In the genomic region with DNA sequence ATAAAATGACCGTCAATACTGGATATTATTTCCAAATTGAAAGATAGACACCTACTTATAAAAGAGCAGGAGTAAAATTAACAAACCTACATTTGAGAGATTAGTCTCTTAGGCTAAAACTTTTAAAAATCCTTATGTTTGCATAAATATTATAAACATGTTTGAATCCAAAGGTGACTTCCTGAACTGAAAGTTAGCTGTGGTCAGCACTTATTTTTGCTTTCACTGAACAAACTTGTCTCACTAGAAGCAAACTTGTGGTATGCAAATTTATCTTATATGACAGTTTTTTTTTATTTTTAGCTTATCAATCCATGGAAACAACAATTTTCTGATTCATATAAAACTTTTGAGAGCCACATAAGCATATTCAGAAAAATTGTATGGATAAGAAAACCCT, we compare ENCODE assay signal across 19 cellular contexts.
DNase-seq lines count a peak whose midpoint lies in the region; ATAC-seq, FAIRE-seq and TF ChIP-seq lines count a peak whose summit lies in the region.
"Had no signal": no experiment of that assay in that cellular context is flagged by ENCODE, and none has a peak within 500 bp of the region (broad histone marks: within the 10 kb centered on the region; RNA-seq: fewer than 3 reads in every experiment).

No MANE protein-coding gene starts in this region.

- H3K9ac ChIP-seq in IMR-90 (ENCODE audit: low read depth, low read length): no peak overlapping the region
- H3K9ac ChIP-seq: BLaER1 treated with 17β-estradiol and CSF1 and Interleukin-3, amounts not matched to agents 10 nM and 100 nM had no signal

- H3K4me1 ChIP-seq in A549 (no peaks in the 10 kb centered on the region), IMR-90 (ENCODE audit: control insufficient read depth, insufficient read depth, low read length) (no peaks in the 10 kb centered on the region)
- H3K4me1 ChIP-seq: Caco-2 had no signal

- H3K27ac ChIP-seq in A549: no peak overlapping the region
- no peak overlapping the region for H3K27ac ChIP-seq in IMR-90 (ENCODE audit: insufficient read depth, low read length)
- H3K27ac ChIP-seq: BLaER1 treated with 17β-estradiol and CSF1 and Interleukin-3, amounts not matched to agents 10 nM and 100 nM; C4-2B had no signal

- H3K23ac ChIP-seq in IMR-90 (ENCODE audit: low read depth, low read length): no peak overlapping the region

- ATAC-seq in A549 (no peak), IMR-90 (ENCODE audit: low read depth) (no peak)
- ATAC-seq: CD8-positive, alpha-beta T cell had no signal

- H3K9me1 ChIP-seq in IMR-90 (ENCODE audit: insufficient read depth, low read length): no peaks in the 10 kb centered on the region

- no peaks in the 10 kb centered on the region for H4K20me1 ChIP-seq in IMR-90 (ENCODE audit: insufficient read depth, low read length)
- H4K20me1 ChIP-seq: BLaER1 treated with 17β-estradiol and CSF1 and Interleukin-3, amounts not matched to agents 10 nM and 100 nM had no signal

- TF ChIP-seq CTCF in A549 (IDR thresholded peaks at IDR 0.05) (no peak), IMR-90 (conservative IDR thresholded peaks at IDR 0.05; ENCODE audit: low read depth, low read length) (no peak), type B pancreatic cell (conservative IDR thresholded peaks at IDR 0.05) (no peak)

- H3K4me1 Mint-ChIP-seq in type B pancreatic cell (ENCODE audit: unreplicated experiment): no peaks in the 10 kb centered on the region
- H3K4me1 Mint-ChIP-seq: B cell had no signal

- no peak for TF ChIP-seq RAD21 in A549 (conservative IDR thresholded peaks at IDR 0.05 in 1 of 2, IDR thresholded peaks at IDR 0.05 in 1 of 2)
- TF ChIP-seq RAD21 in IMR-90 (IDR thresholded peaks at IDR 0.05; ENCODE audit: low read length): no peak

- no peak for DNase-seq in A549 (ENCODE audit: low read depth in 1 of 2, low spot score in 1 of 2)
- no peak for DNase-seq in IMR-90
- no peak for DNase-seq in type B pancreatic cell (ENCODE audit: extremely low spot score, unreplicated experiment)
- no peak for DNase-seq in hippocampal formation (lab: John Stamatoyannopoulos, UW)
- no peak for DNase-seq in T-helper 2 cell
- DNase-seq: 8988T; AML-193; Caco-2; Calu3; CD4-positive, alpha-beta T cell; CD8-positive, alpha-beta T cell; DMS79 treated with DMSO at 0.1 percent for 48 hours; GF-D8 had no signal

- WGBS in A549 (ENCODE audit: missing lambda C conversion rate): 44% methylated on average over 1 of the region's 1 CpG
- no CpG with 5 or more reads among the region's 1 CpG for WGBS in IMR-90 (ENCODE audit: extremely low coverage in 2 of 2, insufficient read length in 1 of 2), 2 experiments

- in situ Hi-C loops in IMR-90 (cut with MboI; ENCODE audit: low sequenced_read_pairs): no loop called here

- no peak overlapping the region for H2AK9ac ChIP-seq in IMR-90 (replicated peaks; ENCODE audit: low read depth, low read length, poor library complexity)

- intact Hi-C loops in IMR-90 (cut with micrococcal nuclease): no loop called here

- CTCF ChIA-PET in A549 (lab: Yijun Ruan, JAX) (interaction anchor here (0.6 kb wide), 1 partner anchor 46 kb away, joined by 4 read pairs; no protein-coding TSS in a partner anchor), IMR-90 (lab: Yijun Ruan, JAX) (no interaction called here)

- H3K56ac ChIP-seq in IMR-90 (ENCODE audit: extremely low read depth, insufficient read depth, low read length): no peak overlapping the region

- H3K79me1 ChIP-seq in IMR-90 (ENCODE audit: low read depth in 1 of 2, low read length in 2 of 2): no peaks in the 10 kb centered on the region

- no peaks in the 10 kb centered on the region for H3K36me3 ChIP-seq in IMR-90 (ENCODE audit: control insufficient read depth, insufficient read depth, low read length)
- H3K36me3 ChIP-seq: BLaER1 treated with 17β-estradiol and CSF1 and Interleukin-3, amounts not matched to agents 10 nM and 100 nM had no signal

- H3K14ac ChIP-seq in IMR-90 (replicated peaks; ENCODE audit: low read depth, low read length): no peak overlapping the region

- H3K9me3 ChIP-seq in A549: no peaks in the 10 kb centered on the region
- H3K9me3 ChIP-seq in IMR-90 (ENCODE audit: control insufficient read depth, insufficient read depth, low read length): peaks cover 2% of the 10 kb centered on the region; the same call in 1 of the 2 replicates
- H3K9me3 ChIP-seq: BLaER1 treated with 17β-estradiol and CSF1 and Interleukin-3, amounts not matched to agents 10 nM and 100 nM; Caco-2 had no signal

- H3K4me3 ChIP-seq in A549 (no peak overlapping the region), IMR-90 (ENCODE audit: insufficient read depth, low read depth, low read length) (no peak overlapping the region)
- H3K4me3 ChIP-seq: BLaER1 treated with 17β-estradiol and CSF1 and Interleukin-3, amounts not matched to agents 10 nM and 100 nM had no signal

- H3K4me2 ChIP-seq in A549 (no peak overlapping the region), IMR-90 (ENCODE audit: low read depth, low read length) (no peak overlapping the region)
- H3K4me2 ChIP-seq: BLaER1 treated with 17β-estradiol and CSF1 and Interleukin-3, amounts not matched to agents 10 nM and 100 nM had no signal

- FAIRE-seq in A549 (lab: Jason Lieb, UNC): no peak
- FAIRE-seq: D721Med, GM12891, GM19239 had no signal

- no peak overlapping the region for H3K18ac ChIP-seq in IMR-90 (ENCODE audit: low read depth, low read length)

- no peak overlapping the region for H4K8ac ChIP-seq in IMR-90 (ENCODE audit: low read depth in 2 of 2, low read length in 2 of 2)

- TF ChIP-seq POLR2A in A549 (IDR thresholded peaks at IDR 0.05; ENCODE audit: low read length) (no peak), IMR-90 (IDR thresholded peaks at IDR 0.05; ENCODE audit: low read depth, low read length) (no peak)

- POLR2A ChIA-PET in A549 (lab: Yijun Ruan, JAX): no interaction called here
- POLR2A ChIA-PET in IMR-90 (lab: Charles Lee; ENCODE audit: unreplicated experiment): no interaction called here

- no peak overlapping the region for H2AK5ac ChIP-seq in IMR-90 (ENCODE audit: low read depth, low read length)

- no peak overlapping the region for H4K5ac ChIP-seq in IMR-90 (ENCODE audit: low read depth, low read length)

- H3K4me3 Mint-ChIP-seq in type B pancreatic cell: no peak overlapping the region
- H3K4me3 Mint-ChIP-seq: B cell; CD4-positive, alpha-beta T cell; CD8-positive, alpha-beta T cell had no signal

- no peak for TF ChIP-seq EP300 in A549 (IDR thresholded peaks at IDR 0.05)

- no TSS peak for BruUV-seq in IMR-90 (replicated peaks; lab: Mats Ljungman, UMichigan)

- peak overlapping the region; percentile 46 for H3K27ac Mint-ChIP-seq in type B pancreatic cell
- H3K27ac Mint-ChIP-seq: B cell; CD4-positive, alpha-beta T cell; CD8-positive, alpha-beta T cell had no signal

- H3K36me3 Mint-ChIP-seq in type B pancreatic cell: no peaks in the 10 kb centered on the region
- H3K36me3 Mint-ChIP-seq: CD8-positive, alpha-beta T cell had no signal

- no peaks in the 10 kb centered on the region for H3K27me3 ChIP-seq in IMR-90 (ENCODE audit: control insufficient read depth, insufficient read depth, low read length)
- H3K27me3 ChIP-seq: BLaER1 treated with 17β-estradiol and CSF1 and Interleukin-3, amounts not matched to agents 10 nM and 100 nM had no signal

- no peaks in the 10 kb centered on the region for H3K9me3 Mint-ChIP-seq in type B pancreatic cell

- H4K91ac ChIP-seq in IMR-90 (ENCODE audit: insufficient read depth, low read depth, low read length): no peak overlapping the region

- no peak overlapping the region for H2BK20ac ChIP-seq in IMR-90 (ENCODE audit: low read depth, low read length)

- no peak overlapping the region for H2AFZ ChIP-seq in IMR-90 (replicated peaks; ENCODE audit: low read length, poor library complexity)

- no peak overlapping the region for H2BK15ac ChIP-seq in IMR-90 (ENCODE audit: low read depth, low read length)

- H3K27me3 Mint-ChIP-seq in type B pancreatic cell: no peaks in the 10 kb centered on the region
- H3K27me3 Mint-ChIP-seq: B cell; CD4-positive, alpha-beta T cell had no signal

- no peak overlapping the region for H2BK120ac ChIP-seq in IMR-90 (ENCODE audit: low read depth, low read length)

- H3K4ac ChIP-seq in IMR-90 (ENCODE audit: low read depth, low read length): no peak overlapping the region

- H2BK5ac ChIP-seq in IMR-90 (ENCODE audit: low read depth, low read length, poor library complexity, severe bottlenecking): no peak overlapping the region

- dilution Hi-C loops in IMR-90 (cut with HindIII; ENCODE audit: low sequenced_read_pairs, unreplicated experiment): no loop called here

TF ChIP-seq in A549, 52 proteins besides CTCF, POLR2A, EP300 and RAD21:
- TF ChIP-seq MAFK (IDR thresholded peaks at IDR 0.05; ENCODE audit: partially characterized antibody) (peak; percentile 33), NPAS2 (CRISPR knock-in tag; IDR thresholded peaks at IDR 0.05; ENCODE audit: borderline replicate concordance) (no peak)

TF ChIP-seq in IMR-90, 13 proteins besides CTCF, POLR2A, EP300 and RAD21:
- TF ChIP-seq, protein P1, sequence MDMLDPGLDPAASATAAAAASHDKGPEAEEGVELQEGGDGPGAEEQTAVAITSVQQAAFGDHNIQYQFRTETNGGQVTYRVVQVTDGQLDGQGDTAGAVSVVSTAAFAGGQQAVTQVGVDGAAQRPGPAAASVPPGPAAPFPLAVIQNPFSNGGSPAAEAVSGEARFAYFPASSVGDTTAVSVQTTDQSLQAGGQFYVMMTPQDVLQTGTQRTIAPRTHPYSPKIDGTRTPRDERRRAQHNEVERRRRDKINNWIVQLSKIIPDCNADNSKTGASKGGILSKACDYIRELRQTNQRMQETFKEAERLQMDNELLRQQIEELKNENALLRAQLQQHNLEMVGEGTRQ (IDR thresholded peaks at IDR 0.05; ENCODE audit: low read depth, low read length): no peak
- peak; percentile 44; the same call in 1 of the 2 replicates for TF ChIP-seq MAFK (IDR thresholded peaks at IDR 0.05; ENCODE audit: low read depth, low read length)
- no peak for TF ChIP-seq SMC3 (IDR thresholded peaks at IDR 0.05; ENCODE audit: low read depth, low read length)
- TF ChIP-seq BHLHE40 (IDR thresholded peaks at IDR 0.05; ENCODE audit: low read depth, low read length): no peak
